33 cellular contexts compared by ENCODE assay signal in the genomic region with DNA sequence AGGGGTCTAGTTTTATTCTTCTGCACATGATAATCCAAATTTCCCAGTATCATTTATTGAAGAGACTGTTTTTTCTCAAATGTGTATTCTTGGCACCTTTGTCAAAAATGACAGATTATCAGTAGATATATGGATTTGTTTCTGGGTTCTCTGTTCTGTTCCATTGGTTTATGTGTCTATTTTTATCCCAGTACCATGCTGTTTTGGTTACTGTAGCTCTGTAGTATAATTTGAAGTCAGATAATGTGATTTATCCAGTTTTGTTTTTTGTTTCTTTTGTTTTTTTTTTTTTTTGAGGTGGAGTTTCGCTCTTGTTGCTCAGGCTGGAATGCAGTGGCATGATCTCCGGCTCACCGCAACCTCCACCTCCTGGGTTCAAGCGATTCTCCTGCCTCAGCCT.
A peak's percentile ranks its signal among the peaks of the same experiment; 100 is the strongest.
DNase-seq lines count a peak whose midpoint lies in the region; TF ChIP-seq lines count a peak whose summit lies in the region.
"Had no signal": no experiment of that assay in that cellular context is flagged by ENCODE, and none has a peak within 500 bp of the region (broad histone marks: within the 10 kb centered on the region; RNA-seq: fewer than 3 reads in every experiment).

No MANE protein-coding gene starts in this region.

- H3K9me3 ChIP-seq in HEK293 (ENCODE audit: control insufficient read depth, insufficient read depth, low read depth, low read length) = no peaks in the 10 kb centered on the region
- H3K9me3 ChIP-seq: BE2C had no signal

- no peak overlapping the region for H3K4me3 ChIP-seq in HEK293 (ENCODE audit: low read depth, low read length)
- H3K4me3 ChIP-seq: A549; BLaER1; BLaER1 treated with 17β-estradiol and CSF1 and Interleukin-3, amounts not matched to agents 10 nM and 100 nM had no signal

- H3K27ac Mint-ChIP-seq in chondrocyte (ENCODE audit: unreplicated experiment) (peak overlapping the region; percentile 37), endothelial cell (ENCODE audit: unreplicated experiment) (no peak overlapping the region)
- H3K27ac Mint-ChIP-seq: B cell; CD14-positive monocyte; CD4-positive, alpha-beta memory T cell; CD4-positive, alpha-beta T cell; CD4-positive, CD25-positive, alpha-beta regulatory T cell; CD8-positive, alpha-beta memory T cell; CD8-positive, alpha-beta T cell had no signal

- no peak overlapping the region for H3K27ac ChIP-seq in HEK293 (ENCODE audit: extremely low read depth, low read depth, low read length)
- H3K27ac ChIP-seq: 22Rv1; A549; BLaER1; BLaER1 treated with 17β-estradiol and CSF1 and Interleukin-3, amounts not matched to agents 10 nM and 100 nM; C4-2B had no signal

- TF ChIP-seq CTCF in HEK293 (tag by site-specific recombination; IDR thresholded peaks at IDR 0.05) = no peak
- TF ChIP-seq CTCF in chondrocyte (IDR thresholded peaks at IDR 0.05) = no peak
- no peak for TF ChIP-seq CTCF in endothelial cell (IDR thresholded peaks at IDR 0.05; ENCODE audit: unreplicated experiment)

- H3K36me3 Mint-ChIP-seq in chondrocyte (ENCODE audit: low read depth) (peaks cover 25% of the 10 kb centered on the region), endothelial cell (ENCODE audit: low read depth, unreplicated experiment) (peaks cover 6% of the 10 kb centered on the region)
- H3K36me3 Mint-ChIP-seq: CD4-positive, alpha-beta memory T cell; CD4-positive, CD25-positive, alpha-beta regulatory T cell; CD8-positive, alpha-beta T cell had no signal

- DNase-seq in chondrocyte (ENCODE audit: low spot score) (no peak), endothelial cell (ENCODE audit: low spot score) (no peak), NCI-H446 treated with DMSO at 0.1 percent for 48 hours (lab: John Stamatoyannopoulos, UW) (no peak), GDM1 (lab: John Stamatoyannopoulos, UW) (no peak)
- DNase-seq in stimulated activated CD4-positive, alpha-beta T cell treated with anti-CD3 and anti-CD28 coated beads, Interleukin-4, amount 100 ng/mL, for 24 hours = no peak
- DNase-seq: 8988T; ACHN; AML-193; BE2C; C1 segment of cervical spinal cord; Caco-2; Calu3; CD4-positive, alpha-beta memory T cell; CD4-positive, alpha-beta T cell; CD4-positive, CD25-positive, alpha-beta regulatory T cell; CD8-positive, alpha-beta memory T cell; CD8-positive, alpha-beta T cell; COR-L47; DMS 273 treated with DMSO at 0.1 percent for 48 hours; DMS153; DMS53; DMS79; DMS79 treated with DMSO at 0.1 percent for 48 hours; DND-41; EL had no signal

- H3K4me1 Mint-ChIP-seq in chondrocyte (ENCODE audit: low read depth) (peaks cover 16% of the 10 kb centered on the region), endothelial cell (ENCODE audit: unreplicated experiment) (no peaks in the 10 kb centered on the region)
- H3K4me1 Mint-ChIP-seq: B cell; CD14-positive monocyte; CD4-positive, alpha-beta memory T cell; CD8-positive, alpha-beta memory T cell had no signal

- CTCF ChIA-PET in HEK293 (lab: Yijun Ruan, JAX) = interaction anchor here (0.6 kb wide), 1 partner anchor 396 kb away, joined by 3 read pairs; no protein-coding TSS in a partner anchor

- H3K4me3 Mint-ChIP-seq in chondrocyte (ENCODE audit: unreplicated experiment) (no peak overlapping the region), endothelial cell (ENCODE audit: unreplicated experiment) (peak overlapping the region; percentile 47)
- H3K4me3 Mint-ChIP-seq: B cell; CD14-positive monocyte; CD4-positive, alpha-beta memory T cell; CD4-positive, alpha-beta T cell; CD4-positive, CD25-positive, alpha-beta regulatory T cell; CD8-positive, alpha-beta memory T cell; CD8-positive, alpha-beta T cell had no signal

- POLR2A ChIA-PET in HEK293 (lab: Yijun Ruan, JAX) = no interaction called here

- H3K36me3 ChIP-seq in HEK293 (ENCODE audit: control insufficient read depth in 2 of 2, insufficient read depth in 1 of 2, low read length in 2 of 2) = no peaks in the 10 kb centered on the region
- H3K36me3 ChIP-seq: BE2C, BLaER1 had no signal

- no peaks in the 10 kb centered on the region for H3K4me1 ChIP-seq in HEK293 (ENCODE audit: control insufficient read depth, insufficient read depth, low read length)
- H3K4me1 ChIP-seq: A549; BE2C; BLaER1; BLaER1 treated with 17β-estradiol and CSF1 and Interleukin-3, amounts not matched to agents 10 nM and 100 nM had no signal

- H3K27me3 Mint-ChIP-seq in chondrocyte (ENCODE audit: low read depth) (no peaks in the 10 kb centered on the region), endothelial cell (ENCODE audit: unreplicated experiment) (peaks cover 3% of the 10 kb centered on the region)
- H3K27me3 Mint-ChIP-seq: B cell had no signal

- H3K9me3 Mint-ChIP-seq in chondrocyte (ENCODE audit: low read depth) (peaks cover 16% of the 10 kb centered on the region), endothelial cell (ENCODE audit: unreplicated experiment) (no peaks in the 10 kb centered on the region)

TF ChIP-seq in HEK293, 187 proteins besides CTCF, POLR2A, EP300 and RAD21:
- TF ChIP-seq ZBTB1 (tag by site-specific recombination; IDR thresholded peaks at IDR 0.05) (no peak), ZNF423 (tag by site-specific recombination; IDR thresholded peaks at IDR 0.05) (no peak), ZNF530 (tag by site-specific recombination; IDR thresholded peaks at IDR 0.05; ENCODE audit: low read depth) (no peak), ZFP41 (tag by site-specific recombination; IDR thresholded peaks at IDR 0.05; ENCODE audit: borderline replicate concordance) (no peak), ZNF580 (tag by site-specific recombination; IDR thresholded peaks at IDR 0.05) (0 out of 2 replicates have a peak, but pooled peaks have one; percentile 44), ZNF585B (tag by site-specific recombination; IDR thresholded peaks at IDR 0.05) (no peak), ZNF558 (tag by site-specific recombination; IDR thresholded peaks at IDR 0.05) (no peak), ZNF48 (tag by site-specific recombination; IDR thresholded peaks at IDR 0.05) (no peak), SETDB1 (IDR thresholded peaks at IDR 0.05; ENCODE audit: insufficient read length, low read length) (no peak), ZNF2 (tag by site-specific recombination; IDR thresholded peaks at IDR 0.05) (no peak), ZNF280D (tag by site-specific recombination; IDR thresholded peaks at IDR 0.05) (peak; percentile 94), ZNF555 (tag by site-specific recombination; conservative IDR thresholded peaks at IDR 0.05) (no peak), ZNF394 (tag by site-specific recombination; IDR thresholded peaks at IDR 0.05; ENCODE audit: borderline replicate concordance) (no peak)
